ENCODE assay signal across 1 cellular context in the genomic region with DNA sequence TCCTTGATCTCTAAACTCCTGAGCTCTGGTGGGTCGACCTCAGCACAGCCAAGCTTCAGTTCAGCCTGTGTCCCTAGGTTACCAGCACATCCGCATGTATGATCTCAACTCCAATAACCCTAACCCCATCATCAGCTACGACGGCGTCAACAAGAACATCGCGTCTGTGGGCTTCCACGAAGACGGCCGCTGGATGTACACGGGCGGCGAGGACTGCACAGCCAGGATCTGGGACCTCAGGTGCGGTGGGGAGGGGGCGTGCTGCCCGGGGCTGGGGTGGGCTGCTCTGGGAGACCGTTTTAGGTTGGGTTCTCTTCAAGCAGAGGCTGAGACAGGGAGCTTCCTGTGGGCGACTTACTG.
TF ChIP-seq lines count a peak whose summit lies in the region.

No MANE protein-coding gene starts in this region.

TF ChIP-seq in liver, 16 proteins besides CTCF, POLR2A, EP300 and RAD21 (continued from another document):
- TF ChIP-seq, protein P1, sequence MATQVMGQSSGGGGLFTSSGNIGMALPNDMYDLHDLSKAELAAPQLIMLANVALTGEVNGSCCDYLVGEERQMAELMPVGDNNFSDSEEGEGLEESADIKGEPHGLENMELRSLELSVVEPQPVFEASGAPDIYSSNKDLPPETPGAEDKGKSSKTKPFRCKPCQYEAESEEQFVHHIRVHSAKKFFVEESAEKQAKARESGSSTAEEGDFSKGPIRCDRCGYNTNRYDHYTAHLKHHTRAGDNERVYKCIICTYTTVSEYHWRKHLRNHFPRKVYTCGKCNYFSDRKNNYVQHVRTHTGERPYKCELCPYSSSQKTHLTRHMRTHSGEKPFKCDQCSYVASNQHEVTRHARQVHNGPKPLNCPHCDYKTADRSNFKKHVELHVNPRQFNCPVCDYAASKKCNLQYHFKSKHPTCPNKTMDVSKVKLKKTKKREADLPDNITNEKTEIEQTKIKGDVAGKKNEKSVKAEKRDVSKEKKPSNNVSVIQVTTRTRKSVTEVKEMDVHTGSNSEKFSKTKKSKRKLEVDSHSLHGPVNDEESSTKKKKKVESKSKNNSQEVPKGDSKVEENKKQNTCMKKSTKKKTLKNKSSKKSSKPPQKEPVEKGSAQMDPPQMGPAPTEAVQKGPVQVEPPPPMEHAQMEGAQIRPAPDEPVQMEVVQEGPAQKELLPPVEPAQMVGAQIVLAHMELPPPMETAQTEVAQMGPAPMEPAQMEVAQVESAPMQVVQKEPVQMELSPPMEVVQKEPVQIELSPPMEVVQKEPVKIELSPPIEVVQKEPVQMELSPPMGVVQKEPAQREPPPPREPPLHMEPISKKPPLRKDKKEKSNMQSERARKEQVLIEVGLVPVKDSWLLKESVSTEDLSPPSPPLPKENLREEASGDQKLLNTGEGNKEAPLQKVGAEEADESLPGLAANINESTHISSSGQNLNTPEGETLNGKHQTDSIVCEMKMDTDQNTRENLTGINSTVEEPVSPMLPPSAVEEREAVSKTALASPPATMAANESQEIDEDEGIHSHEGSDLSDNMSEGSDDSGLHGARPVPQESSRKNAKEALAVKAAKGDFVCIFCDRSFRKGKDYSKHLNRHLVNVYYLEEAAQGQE (IDR thresholded peaks at IDR 0.05), result no peak
- no peak for TF ChIP-seq RXRA (IDR thresholded peaks at IDR 0.05)
- TF ChIP-seq FOXA2 (IDR thresholded peaks at IDR 0.05), result no peak
- TF ChIP-seq JUND (IDR thresholded peaks at IDR 0.05), result no peak
- no peak for TF ChIP-seq TAF1 (conservative IDR thresholded peaks at IDR 0.05)
- TF ChIP-seq, protein P2, sequence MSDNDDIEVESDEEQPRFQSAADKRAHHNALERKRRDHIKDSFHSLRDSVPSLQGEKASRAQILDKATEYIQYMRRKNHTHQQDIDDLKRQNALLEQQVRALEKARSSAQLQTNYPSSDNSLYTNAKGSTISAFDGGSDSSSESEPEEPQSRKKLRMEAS (IDR thresholded peaks at IDR 0.05), result no peak
